ENCODE assay signal across 19 cellular contexts in genomic region chr6:37916149-37916548, GRCh38.
DNase-seq lines count a peak whose midpoint lies in the region; ATAC-seq and TF ChIP-seq lines count a peak whose summit lies in the region.
"Had no signal": no experiment of that assay in that cellular context is flagged by ENCODE, and none has a peak within 500 bp of the region (broad histone marks: within the 10 kb centered on the region; RNA-seq: fewer than 3 reads in every experiment).

No MANE protein-coding gene starts in this region.

- no peak for TF ChIP-seq CTCF in mesothelial cell of epicardium (IDR thresholded peaks at IDR 0.05; ENCODE audit: unreplicated experiment)
- no peak for TF ChIP-seq CTCF in gastrocnemius medialis (IDR thresholded peaks at IDR 0.05 in 4 of 5, conservative IDR thresholded peaks at IDR 0.05 in 1 of 5)

- H3K4me3 Mint-ChIP-seq in mesothelial cell of epicardium: no peak overlapping the region
- H3K4me3 Mint-ChIP-seq: CD4-positive, CD25-positive, alpha-beta regulatory T cell; GM23338 had no signal

- peaks cover 7% of the 10 kb centered on the region for H3K9me3 Mint-ChIP-seq in mesothelial cell of epicardium
- H3K9me3 Mint-ChIP-seq: CD4-positive, CD25-positive, alpha-beta regulatory T cell; CD8-positive, alpha-beta memory T cell; GM23338 had no signal

- ATAC-seq in gastrocnemius medialis (peak in 1 of 2 donors; percentile 23), HG03432 (IDR thresholded peaks at IDR 0.05; ENCODE audit: unreplicated experiment) (no peak), HG02884 (IDR thresholded peaks at IDR 0.05; ENCODE audit: unreplicated experiment) (no peak)

- H3K27ac ChIP-seq in gastrocnemius medialis: peak overlapping the region in 3 of 4 donors; percentile 3 to 19 (median 5)
- H3K27ac ChIP-seq: HL-60 had no signal

- in situ Hi-C loops in gastrocnemius medialis (cut with MboI; ENCODE audit: low sequenced_read_pairs in 4 of 4): no loop called here

- peaks cover 48 to 52% of the 10 kb centered on the region in 2 donors for H3K4me1 ChIP-seq in gastrocnemius medialis
- H3K4me1 ChIP-seq: BE2C had no signal

- H3K36me3 Mint-ChIP-seq in mesothelial cell of epicardium: peaks cover 17% of the 10 kb centered on the region

- TF ChIP-seq POLR2A in gastrocnemius medialis (IDR thresholded peaks at IDR 0.05): no peak

- intact Hi-C loops in gastrocnemius medialis (cut with DNase I; ENCODE audit: low total_unique reads): no loop called here

- H3K27me3 ChIP-seq in gastrocnemius medialis: no peaks in the 10 kb centered on the region
- H3K27me3 ChIP-seq: BE2C had no signal

- peak overlapping the region; percentile 50 for H3K27ac Mint-ChIP-seq in mesothelial cell of epicardium
- H3K27ac Mint-ChIP-seq: CD8-positive, alpha-beta memory T cell; GM23338 had no signal

- no peak overlapping the region for H3K4me3 ChIP-seq in gastrocnemius medialis
- H3K4me3 ChIP-seq: GM23338 had no signal

- no peak for DNase-seq in HEK293T (ENCODE audit: extremely low spot score)
- DNase-seq in mesothelial cell of epicardium (ENCODE audit: low spot score in 2 of 2, unreplicated experiment in 2 of 2): no peak
- no peak for DNase-seq in gastrocnemius medialis
- no peak for DNase-seq in NCI-H2029 treated with DMSO at 0.1 percent for 48 hours (lab: John Stamatoyannopoulos, UW)
- DNase-seq: ACHN; BE2C; C1 segment of cervical spinal cord; CD4-positive, CD25-positive, alpha-beta regulatory T cell; CD8-positive, alpha-beta memory T cell; COR-L47; DMS 273 treated with DMSO at 0.1 percent for 48 hours; DMS53; DND-41; EL; HCEC 1CT had no signal

- H3K4me1 Mint-ChIP-seq in mesothelial cell of epicardium: peaks cover 31% of the 10 kb centered on the region

- H3K27me3 Mint-ChIP-seq in mesothelial cell of epicardium (ENCODE audit: low read depth): no peaks in the 10 kb centered on the region
- H3K27me3 Mint-ChIP-seq: CD4-positive, CD25-positive, alpha-beta regulatory T cell; CD8-positive, alpha-beta memory T cell had no signal

- H3K36me3 ChIP-seq in gastrocnemius medialis: no peaks in the 10 kb centered on the region
- H3K36me3 ChIP-seq: BE2C had no signal

- H3K9me3 ChIP-seq in gastrocnemius medialis: no peaks in the 10 kb centered on the region
- H3K9me3 ChIP-seq: BE2C had no signal

- CTCF ChIA-PET in HEK293T (lab: Yijun Ruan, JAX): interaction anchor here (1.0 kb wide), 1 partner anchor 14 kb away, joined by 3 read pairs; no protein-coding TSS in a partner anchor

- POLR2A ChIA-PET in HEK293T (lab: Yijun Ruan, JAX): no interaction called here

TF ChIP-seq in HEK293T, 16 proteins besides CTCF, POLR2A, EP300 and RAD21:
- TF ChIP-seq FOXK2 (IDR thresholded peaks at IDR 0.05) (no peak), L3MBTL2 (conservative IDR thresholded peaks at IDR 0.05) (peak; percentile 19; the same call in 1 of the 2 replicates)
